Comparison of ENCODE assay signal across 35 cellular contexts in the genomic region with DNA sequence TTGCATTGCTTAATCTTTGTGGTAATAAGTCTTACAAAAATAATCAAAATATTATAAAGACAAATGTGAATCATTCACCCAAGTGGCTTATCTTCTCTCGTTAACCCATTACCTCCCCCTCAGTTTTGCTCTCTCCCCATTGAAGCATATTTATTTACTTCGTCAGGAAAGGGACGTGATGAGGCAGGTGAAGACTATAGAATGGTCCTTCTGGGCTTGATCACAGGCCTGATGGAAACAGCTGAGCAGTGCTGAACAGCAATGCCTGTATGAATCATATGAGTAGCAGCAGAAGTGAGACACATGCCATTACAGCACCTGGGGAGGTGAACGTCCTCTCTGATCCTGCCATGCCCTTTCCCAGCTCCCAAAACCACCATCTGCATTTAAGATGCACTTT.
"Had no signal": no experiment of that assay in that cellular context is flagged by ENCODE, and none has a peak within 500 bp of the region (broad histone marks: within the 10 kb centered on the region; RNA-seq: fewer than 3 reads in every experiment).

No MANE protein-coding gene starts in this region.

- H3K27ac Mint-ChIP-seq: activated CD8-positive, alpha-beta T cell treated with anti-CD3 and anti-CD28 coated beads for 36 hours; activated naive CD4-positive, alpha-beta T cell treated with anti-CD3 and anti-CD28 coated beads, Interleukin-2, amount 50 U/mL, for 24 hours; activated naive CD8-positive, alpha-beta T cell treated with anti-CD3 and anti-CD28 coated beads, Interleukin-2, amount 50 U/mL, for 24 hours; activated T-helper 17 cell treated with anti-CD3 and anti-CD28 coated beads, Interleukin-2, amount 50 U/mL, for 72 hours; immature natural killer cell; memory B cell; naive thymus-derived CD8-positive, alpha-beta T cell; stimulated activated memory B cell treated with anti-CD40 and anti-IgM and Interleukin-4, amounts not matched to agents 10 μg/mL and 1 μg/mL and 100 μg/mL, for 72 hours; T-helper 1 cell treated with Interleukin-12 subunit alpha and Interleukin-12 subunit beta and Interleukin-4 antibody, amounts not matched to agents 30 μg/mL and 1 μg/mL, for 36 hours had no signal

- H3K4me3 Mint-ChIP-seq: activated CD8-positive, alpha-beta T cell treated with anti-CD3 and anti-CD28 coated beads for 36 hours; activated naive CD4-positive, alpha-beta T cell treated with anti-CD3 and anti-CD28 coated beads, Interleukin-2, amount 50 U/mL, for 24 hours; activated naive CD8-positive, alpha-beta T cell treated with anti-CD3 and anti-CD28 coated beads, Interleukin-2, amount 50 U/mL, for 24 hours; activated T-cell treated with anti-CD3 and anti-CD28 coated beads, Interleukin-2, amount 50 U/mL, for 4 hours; activated T-helper 17 cell treated with anti-CD3 and anti-CD28 coated beads, Interleukin-2, amount 50 U/mL, for 72 hours; immature natural killer cell; memory B cell; naive thymus-derived CD8-positive, alpha-beta T cell; stimulated activated memory B cell treated with anti-CD40 and anti-IgM and Interleukin-4, amounts not matched to agents 10 μg/mL and 1 μg/mL and 100 μg/mL, for 72 hours; T-helper 1 cell treated with Interleukin-12 subunit alpha and Interleukin-12 subunit beta and Interleukin-4 antibody, amounts not matched to agents 30 μg/mL and 1 μg/mL, for 36 hours had no signal

- H3K4me1 ChIP-seq: colonic mucosa, prostate gland, thyroid gland, upper lobe of left lung had no signal

- H3K27ac ChIP-seq: colonic mucosa, heart left ventricle, prostate gland, stomach, thyroid gland, upper lobe of left lung had no signal

- H3K36me3 Mint-ChIP-seq: activated naive CD4-positive, alpha-beta T cell treated with anti-CD3 and anti-CD28 coated beads, Interleukin-2, amount 50 U/mL, for 24 hours; immature natural killer cell; memory B cell; naive thymus-derived CD8-positive, alpha-beta T cell; stimulated activated memory B cell treated with anti-CD40 and anti-IgM and Interleukin-4, amounts not matched to agents 10 μg/mL and 1 μg/mL and 100 μg/mL, for 72 hours had no signal

- H3K4me1 Mint-ChIP-seq: activated naive CD4-positive, alpha-beta T cell treated with anti-CD3 and anti-CD28 coated beads, Interleukin-2, amount 50 U/mL, for 24 hours; activated naive CD8-positive, alpha-beta T cell treated with anti-CD3 and anti-CD28 coated beads, Interleukin-2, amount 50 U/mL, for 24 hours; activated T-helper 17 cell treated with anti-CD3 and anti-CD28 coated beads, Interleukin-2, amount 50 U/mL, for 72 hours; immature natural killer cell; memory B cell; naive thymus-derived CD8-positive, alpha-beta T cell; stimulated activated memory B cell treated with anti-CD40 and anti-IgM and Interleukin-4, amounts not matched to agents 10 μg/mL and 1 μg/mL and 100 μg/mL, for 72 hours had no signal

- ATAC-seq: activated CD8-positive, alpha-beta T cell treated with anti-CD3 and anti-CD28 coated beads for 36 hours; activated naive CD8-positive, alpha-beta T cell treated with anti-CD3 and anti-CD28 coated beads, Interleukin-2, amount 50 U/mL, for 24 hours; activated T-cell treated with anti-CD3 and anti-CD28 coated beads, Interleukin-2, amount 50 U/mL, for 4 hours; activated T-helper 17 cell treated with anti-CD3 and anti-CD28 coated beads, Interleukin-2, amount 50 U/mL, for 72 hours; heart left ventricle; naive thymus-derived CD8-positive, alpha-beta T cell; sciatic nerve; stimulated activated memory B cell treated with anti-CD40 and anti-IgM and Interleukin-4, amounts not matched to agents 10 μg/mL and 1 μg/mL and 100 μg/mL, for 72 hours had no signal

- H3K4me3 ChIP-seq: colonic mucosa, heart left ventricle, prostate gland, stomach, thyroid gland, upper lobe of left lung, vagina had no signal

- H3K9me3 Mint-ChIP-seq: T-helper 1 cell treated with Interleukin-12 subunit alpha and Interleukin-12 subunit beta and Interleukin-4 antibody, amounts not matched to agents 30 μg/mL and 1 μg/mL, for 36 hours had no signal

- H3K36me3 ChIP-seq: colonic mucosa, heart left ventricle, prostate gland, stomach, thyroid gland, upper lobe of left lung, vagina had no signal

- H3K27me3 ChIP-seq: colonic mucosa, heart left ventricle, stomach, thyroid gland, upper lobe of left lung, vagina had no signal

- FAIRE-seq: kidney, small intestine had no signal

- DNase-seq: activated CD4-positive, alpha-beta T cell treated with anti-CD3 and anti-CD28 coated beads, Interleukin-2, amount 50 U/mL, for 1 hour; activated CD4-positive, CD25-positive, alpha-beta regulatory T cell treated with anti-CD3 and anti-CD28 coated beads, Interleukin-2, amount 50 U/mL, for 72 hours; activated CD8-positive, alpha-beta T cell treated with anti-CD3 and anti-CD28 coated beads for 36 hours; activated gamma-delta T cell treated with Interleukin-2 at 50 U/mL for 16 hours; activated naive CD8-positive, alpha-beta T cell treated with anti-CD3 and anti-CD28 coated beads, Interleukin-2, amount 50 U/mL, for 24 hours; activated T-cell treated with anti-CD3 and anti-CD28 coated beads, Interleukin-2, amount 50 U/mL, for 4 hours; amygdala; cerebellar nuclear complex; colonic mucosa; effector CD8-positive, alpha-beta T cell; erythroblast; heart left ventricle; hypothalamus; immature natural killer cell; kidney; midbrain; naive thymus-derived CD8-positive, alpha-beta T cell; retina; small intestine; stimulated activated CD4-positive, alpha-beta T cell treated with anti-CD3 and anti-CD28 coated beads, Interleukin-1b, Interleukin-23, amount 100 ng/mL, for 48 hours; stimulated activated CD4-positive, alpha-beta T cell treated with anti-CD3 and anti-CD28 coated beads, Interleukin-4, amount 100 ng/mL, for 4 hours; stimulated activated CD8-positive, alpha-beta memory T cell treated with anti-CD3 and anti-CD28 coated beads, Interleukin-4, amount 100 ng/mL, for 48 hours; stomach; SW 1271; T1000; thyroid gland had no signal

- H3K9me3 ChIP-seq: colonic mucosa, prostate gland, stomach, thyroid gland, upper lobe of left lung, vagina had no signal

- H3K27me3 Mint-ChIP-seq: activated naive CD4-positive, alpha-beta T cell treated with anti-CD3 and anti-CD28 coated beads, Interleukin-2, amount 50 U/mL, for 24 hours; activated T-helper 17 cell treated with anti-CD3 and anti-CD28 coated beads, Interleukin-2, amount 50 U/mL, for 72 hours; memory B cell; stimulated activated memory B cell treated with anti-CD40 and anti-IgM and Interleukin-4, amounts not matched to agents 10 μg/mL and 1 μg/mL and 100 μg/mL, for 72 hours had no signal
